8 cellular contexts compared by ENCODE assay signal in genomic region chrX:100512471-100512870, GRCh38.
A peak's percentile ranks its signal among the peaks of the same experiment; 100 is the strongest.
DNase-seq lines count a peak whose midpoint lies in the region; ATAC-seq and TF ChIP-seq lines count a peak whose summit lies in the region.

No MANE protein-coding gene starts in this region.

- intact Hi-C loops in PC-9 (cut with micrococcal nuclease; ENCODE audit: unreplicated experiment) (loop anchor here (1.0 to 10.0 kb wide), 2 partner anchors 102 to 173 kb away; no protein-coding TSS in a partner anchor), spleen (cut with DNase I; ENCODE audit: low total_unique reads) (loop anchor here (10.0 kb wide), 1 partner anchor 252 kb away; no protein-coding TSS in a partner anchor)

- ATAC-seq in HG02884 (IDR thresholded peaks at IDR 0.05; ENCODE audit: unreplicated experiment): no peak

- H3K9me3 ChIP-seq in PC-9 (ENCODE audit: insufficient read depth, low read depth): no peaks in the 10 kb centered on the region
- H3K9me3 ChIP-seq in spleen: no peaks in the 10 kb centered on the region

- no peak overlapping the region for H3K27ac ChIP-seq in PC-9
- H3K27ac ChIP-seq in spleen: no peak overlapping the region
- H3K27ac ChIP-seq in caudate nucleus (ENCODE audit: low read depth, low read length): no peak overlapping the region

- no peaks in the 10 kb centered on the region for H3K4me1 ChIP-seq in PC-9 (replicated peaks; ENCODE audit: insufficient read depth)
- H3K4me1 ChIP-seq in spleen: no peaks in the 10 kb centered on the region

- WGBS in spleen, 5 donors: 34 to 60% (median 48%) methylated on average over 1 of the region's 1 CpG

- H3K27me3 ChIP-seq in PC-9 (ENCODE audit: insufficient read depth, low read depth): no peaks in the 10 kb centered on the region
- H3K27me3 ChIP-seq in spleen (replicated peaks in 1 of 7): no peaks in the 10 kb centered on the region

- no peaks in the 10 kb centered on the region; the same call in 1 of the 2 replicates for H3K9me2 ChIP-seq in PC-9 (ENCODE audit: insufficient read depth)

- DNase-seq in AG09319 (ENCODE audit: extremely low read depth, low read depth): no peak
- peak; percentile 52 for DNase-seq in GM13977 (ENCODE audit: low spot score)
- DNase-seq in PC-9: no peak
- DNase-seq in fibroblast of pulmonary artery (ENCODE audit: low read depth): peak; percentile 20
- DNase-seq in spleen: no peak
- DNase-seq in GOT3 (lab: John Stamatoyannopoulos, UW): no peak
- DNase-seq in caudate nucleus (lab: John Stamatoyannopoulos, UW): no peak

- POLR2A ChIA-PET in PC-9 (lab: Charles Lee; ENCODE audit: unreplicated experiment): no interaction called here

- no peak overlapping the region for H2AFZ ChIP-seq in PC-9

- TF ChIP-seq CTCF in AG09319 (IDR thresholded peaks at IDR 0.05; ENCODE audit: low read depth, low read length) (peak; percentile 54), GM13977 (IDR thresholded peaks at IDR 0.05; ENCODE audit: extremely low read depth, insufficient read depth, missing control alignments) (peak; percentile 67), PC-9 (conservative IDR thresholded peaks at IDR 0.05) (peak; percentile 70), fibroblast of pulmonary artery (IDR thresholded peaks at IDR 0.05; ENCODE audit: low read length, missing control alignments) (peak; percentile 48), spleen (IDR thresholded peaks at IDR 0.05 in 8 of 11, conservative IDR thresholded peaks at IDR 0.05 in 3 of 11) (peak; percentile 25 to 71 (median 58))

- H3K36me3 ChIP-seq in PC-9 (ENCODE audit: low read depth) (no peaks in the 10 kb centered on the region), spleen (no peaks in the 10 kb centered on the region)

- H4K20me1 ChIP-seq in PC-9 (ENCODE audit: insufficient read depth): no peaks in the 10 kb centered on the region

- BruUV-seq in PC-9 (replicated peaks; lab: Mats Ljungman, UMichigan): no TSS peak

- no peak for TF ChIP-seq POLR2A in spleen (IDR thresholded peaks at IDR 0.05)

- no peaks in the 10 kb centered on the region for H3F3A ChIP-seq in PC-9 (ENCODE audit: insufficient read depth, low read depth)

- H3K79me2 ChIP-seq in PC-9 (ENCODE audit: low read depth): no peaks in the 10 kb centered on the region

- H3K4me3 ChIP-seq in PC-9: no peak overlapping the region
- H3K4me3 ChIP-seq in fibroblast of pulmonary artery (replicated peaks; ENCODE audit: low read depth, low read length): no peak overlapping the region
- H3K4me3 ChIP-seq in spleen: no peak overlapping the region

- no peak overlapping the region for H3K4me2 ChIP-seq in PC-9

- CTCF ChIA-PET in PC-9 (lab: Charles Lee): interaction anchor here (0.5 kb wide), 1 partner anchor 199 kb away, joined by 5 read pairs; no protein-coding TSS in a partner anchor

- in situ Hi-C loops in GM13977 (cut with MboI; ENCODE audit: low pct_unique_long_range_greater_than_20kb, low sequenced_read_pairs, unreplicated experiment): loop anchor here (25.0 kb wide), 1 partner anchor 250 kb away; no protein-coding TSS in a partner anchor

Comparison
In these comparisons a context has a peak if more than half of its experiments do, and no peak if none do; other contexts are left out.
1. DNase-seq: peak in GM13977 (single experiment) and fibroblast of pulmonary artery (single experiment); none in AG09319 (single experiment), PC-9 (0 of 2), spleen (single experiment), GOT3 (single experiment) and caudate nucleus (0 of 61).
2. Peak in every context shown above with its lines, with median percentiles within 50 percentile points of each other: CTCF ChIP-seq.